Comparison of ENCODE assay signal across 19 cellular contexts in the genomic region with DNA sequence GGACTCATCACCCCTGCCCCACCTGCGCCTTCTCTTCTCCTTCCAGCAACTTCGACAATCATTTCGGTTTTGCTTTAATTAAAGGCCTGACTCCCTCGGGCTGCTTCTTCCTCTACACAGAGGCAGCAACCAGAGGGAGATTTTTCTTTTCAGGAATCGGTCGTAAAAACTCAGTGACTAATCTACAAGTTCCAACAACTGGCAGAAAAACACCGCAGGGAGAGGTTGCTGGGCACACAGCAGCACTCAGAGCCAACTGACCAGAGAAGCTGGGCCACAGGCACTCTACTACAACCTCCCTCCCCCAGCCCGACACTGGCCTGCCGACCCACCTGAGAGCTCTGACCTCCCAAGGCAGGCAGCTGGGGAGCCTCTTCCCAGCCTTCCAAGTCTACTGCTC. TPM values are rescaled to one million over a fixed set of nuclear protein-coding genes. Genes with fewer than 3 reads are reported as not detected.
"Had no signal": no experiment of that assay in that cellular context is flagged by ENCODE, and none has a peak within 500 bp of the region (broad histone marks: within the 10 kb centered on the region; RNA-seq: fewer than 3 reads in every experiment).

No MANE protein-coding gene starts in this region.

RNA-seq across cellular contexts. Expression of a gene that starts 48.1 kb away (rescaled TPM):
- total RNA-seq: activated naive CD4-positive, alpha-beta T cell treated with anti-CD3 and anti-CD28 coated beads for 36 hours; activated T-helper 1 cell treated with anti-CD3 and anti-CD28 coated beads, Interleukin-12 subunit alpha, Interleukin-12 subunit beta, Interleukin-2, Interleukin-4 antibody, amounts not matched to agents 30 ng/mL and 10 ng/mL and 1 ng/mL, durations not matched to agents 14 hours and 24 hours and 36 hours; aorta; ascending aorta had no signal

RNA-seq across cellular contexts. Expression of a gene that starts 57.7 kb away (rescaled TPM):
- total RNA-seq: activated naive CD4-positive, alpha-beta T cell treated with anti-CD3 and anti-CD28 coated beads for 36 hours; activated naive CD4-positive, alpha-beta T cell treated with anti-CD3 and anti-CD28 coated beads, Interleukin-2, amount 50 U/mL, for 72 hours; activated naive CD8-positive, alpha-beta T cell treated with anti-CD3 and anti-CD28 coated beads for 36 hours; activated naive CD8-positive, alpha-beta T cell treated with anti-CD3 and anti-CD28 coated beads, Interleukin-2, amount 10 ng/mL, durations not matched to agents 7 days and 5 days; activated T-cell treated with anti-CD3 and anti-CD28 coated beads, Interleukin-2, amount 50 U/mL, for 4 hours; activated T-cell treated with anti-CD3 and anti-CD28 coated beads, Interleukin-2, amount 50 U/mL, for 72 hours; activated T-helper 1 cell treated with anti-CD3 and anti-CD28 coated beads, Interleukin-12 subunit alpha, Interleukin-12 subunit beta, Interleukin-2, Interleukin-4 antibody, amounts not matched to agents 30 ng/mL and 10 ng/mL and 1 ng/mL, durations not matched to agents 14 hours and 24 hours and 36 hours; activated T-helper 17 cell treated with anti-CD3 and anti-CD28 coated beads, Interleukin-2, amount 50 U/mL, for 72 hours; activated T-helper 2 cell treated with anti-CD3 and anti-CD28 coated beads, Interferon-gamma antibody, Interleukin-2, Interleukin-4, amounts not matched to agents 10 μg/mL and 5 μg/mL and 100 μg/mL, durations not matched to agents 14 hours and 24 hours and 36 hours; adrenal gland; aorta; ascending aorta; astrocyte; body of pancreas; breast epithelium; bronchial epithelial cell; cardiac septum; cerebellum had no signal
- polyA plus RNA-seq: adipose tissue, aorta had no signal
